Comparison of ENCODE assay signal across 16 cellular contexts in the genomic region with DNA sequence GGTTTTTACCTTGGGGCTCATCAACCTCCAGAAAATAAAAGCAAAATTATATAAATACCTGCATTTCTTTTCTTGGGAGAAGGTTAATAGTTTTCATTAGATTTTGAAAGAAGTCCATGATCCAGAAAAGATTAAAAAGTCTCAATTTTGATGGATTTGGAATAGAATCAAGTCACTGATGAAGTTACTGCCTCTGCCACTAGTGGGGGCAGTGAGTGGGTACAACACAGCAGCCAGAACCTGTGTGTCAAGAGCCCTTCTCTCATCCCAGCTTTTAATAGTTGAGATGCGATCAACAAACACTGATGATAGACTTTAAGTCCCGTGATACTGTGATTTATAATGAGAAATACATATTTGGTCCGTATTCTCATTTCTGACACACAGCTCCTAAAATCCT.
DNase-seq lines count a peak whose midpoint lies in the region; ATAC-seq and TF ChIP-seq lines count a peak whose summit lies in the region.
"Had no signal": no experiment of that assay in that cellular context is flagged by ENCODE, and none has a peak within 500 bp of the region (broad histone marks: within the 10 kb centered on the region; RNA-seq: fewer than 3 reads in every experiment).

No MANE protein-coding gene starts in this region.

- H3K27ac Mint-ChIP-seq in activated CD4-positive, alpha-beta memory T cell treated with anti-CD3 and anti-CD28 coated beads, Interleukin-2, amount 10 ng/mL, durations not matched to agents 7 days and 5 days = no peak overlapping the region
- H3K27ac Mint-ChIP-seq: activated CD4-positive, alpha-beta memory T cell treated with anti-CD3 and anti-CD28 coated beads for 36 hours; activated naive CD8-positive, alpha-beta T cell treated with anti-CD3 and anti-CD28 coated beads, Interleukin-2, amount 10 ng/mL, durations not matched to agents 7 days and 5 days had no signal

- no TSS peak for BruUV-seq in PC-3 (replicated peaks; lab: Mats Ljungman, UMichigan)

- no peaks in the 10 kb centered on the region for H3K36me3 ChIP-seq in PC-3 (ENCODE audit: low read depth, low read length)
- H3K36me3 ChIP-seq: right atrium auricular region, upper lobe of right lung had no signal

- H3K4me2 ChIP-seq in PC-3 (ENCODE audit: low read length) = no peak overlapping the region

- no peaks in the 10 kb centered on the region for H3K27me3 ChIP-seq in PC-3 (ENCODE audit: low read length)
- H3K27me3 ChIP-seq: right atrium auricular region, upper lobe of right lung had no signal

- no peak overlapping the region for H3K27ac ChIP-seq in PC-3 (ENCODE audit: low read length)
- H3K27ac ChIP-seq: dorsolateral prefrontal cortex, right atrium auricular region, SK-N-MC, upper lobe of right lung had no signal

- no peak for DNase-seq in AG10803 (ENCODE audit: low read depth)
- no peak for DNase-seq in PC-3
- no peak for DNase-seq in fibroblast of villous mesenchyme (ENCODE audit: low read depth)
- no peak for DNase-seq in activated CD4-positive, alpha-beta memory T cell treated with anti-CD3 and anti-CD28 coated beads, Interleukin-2, amount 10 ng/mL, durations not matched to agents 7 days and 5 days
- DNase-seq in NCI-H510A treated with DMSO at 0.1 percent for 48 hours (lab: John Stamatoyannopoulos, UW) = no peak
- DNase-seq: activated CD4-positive, alpha-beta memory T cell treated with anti-CD3 and anti-CD28 coated beads for 36 hours; activated naive CD8-positive, alpha-beta T cell treated with anti-CD3 and anti-CD28 coated beads, Interleukin-2, amount 10 ng/mL, durations not matched to agents 7 days and 5 days; dorsolateral prefrontal cortex; hippocampal formation; NCI-H446 treated with DMSO at 0.1 percent for 48 hours; upper lobe of right lung had no signal

- H3K4me1 ChIP-seq in PC-3 (ENCODE audit: insufficient read depth, low read length) = peaks cover 5% of the 10 kb centered on the region; the same call in 1 of the 2 replicates
- H3K4me1 ChIP-seq: upper lobe of right lung had no signal

- no peaks in the 10 kb centered on the region for H3K9me3 Mint-ChIP-seq in activated CD4-positive, alpha-beta memory T cell treated with anti-CD3 and anti-CD28 coated beads, Interleukin-2, amount 10 ng/mL, durations not matched to agents 7 days and 5 days
- H3K9me3 Mint-ChIP-seq: activated CD4-positive, alpha-beta memory T cell treated with anti-CD3 and anti-CD28 coated beads for 36 hours; activated naive CD8-positive, alpha-beta T cell treated with anti-CD3 and anti-CD28 coated beads, Interleukin-2, amount 10 ng/mL, durations not matched to agents 7 days and 5 days had no signal

- CTCF ChIA-PET in PC-3 (lab: Charles Lee) = no interaction called here
- CTCF ChIA-PET in activated CD4-positive, alpha-beta memory T cell treated with anti-CD3 and anti-CD28 coated beads, Interleukin-2, amount 10 ng/mL, durations not matched to agents 7 days and 5 days (lab: Charles Lee) = no interaction called here

- no peak overlapping the region for H3K4me3 Mint-ChIP-seq in activated CD4-positive, alpha-beta memory T cell treated with anti-CD3 and anti-CD28 coated beads, Interleukin-2, amount 10 ng/mL, durations not matched to agents 7 days and 5 days
- H3K4me3 Mint-ChIP-seq: activated CD4-positive, alpha-beta memory T cell treated with anti-CD3 and anti-CD28 coated beads for 36 hours; activated naive CD8-positive, alpha-beta T cell treated with anti-CD3 and anti-CD28 coated beads, Interleukin-2, amount 10 ng/mL, durations not matched to agents 7 days and 5 days had no signal

- H3K4me3 ChIP-seq in AG10803 (ENCODE audit: low read length) = no peak overlapping the region
- H3K4me3 ChIP-seq in PC-3 (ENCODE audit: low read length) = no peak overlapping the region
- H3K4me3 ChIP-seq in fibroblast of villous mesenchyme (ENCODE audit: low read depth, low read length) = no peak overlapping the region
- H3K4me3 ChIP-seq: dorsolateral prefrontal cortex, right atrium auricular region, SK-N-MC, upper lobe of right lung had no signal

- no peaks in the 10 kb centered on the region for H3K36me3 Mint-ChIP-seq in activated CD4-positive, alpha-beta memory T cell treated with anti-CD3 and anti-CD28 coated beads, Interleukin-2, amount 10 ng/mL, durations not matched to agents 7 days and 5 days (ENCODE audit: low read depth)
- H3K36me3 Mint-ChIP-seq: activated CD4-positive, alpha-beta memory T cell treated with anti-CD3 and anti-CD28 coated beads for 36 hours; activated naive CD8-positive, alpha-beta T cell treated with anti-CD3 and anti-CD28 coated beads, Interleukin-2, amount 10 ng/mL, durations not matched to agents 7 days and 5 days had no signal

- H3K79me2 ChIP-seq in PC-3 (ENCODE audit: low read length) = no peaks in the 10 kb centered on the region

- intact Hi-C loops in PC-3 (cut with micrococcal nuclease) = no loop called here

- H4K20me1 ChIP-seq in PC-3 (ENCODE audit: low read length) = no peaks in the 10 kb centered on the region

- no peaks in the 10 kb centered on the region for H3K9me2 ChIP-seq in PC-3 (replicated peaks; ENCODE audit: low read length)

- ATAC-seq in PC-3 = no peak
- no peak for ATAC-seq in GM18505 (IDR thresholded peaks at IDR 0.05; ENCODE audit: unreplicated experiment)
- no peak for ATAC-seq in GM19328 (IDR thresholded peaks at IDR 0.05; ENCODE audit: unreplicated experiment)
- ATAC-seq: upper lobe of right lung had no signal

- POLR2A ChIA-PET in PC-3 (lab: Charles Lee; ENCODE audit: unreplicated experiment) = no interaction called here
- POLR2A ChIA-PET in activated CD4-positive, alpha-beta memory T cell treated with anti-CD3 and anti-CD28 coated beads, Interleukin-2, amount 10 ng/mL, durations not matched to agents 7 days and 5 days (lab: Charles Lee) = no interaction called here

- no peak overlapping the region for H2AFZ ChIP-seq in PC-3 (ENCODE audit: low read length)

- H3K4me1 Mint-ChIP-seq in activated CD4-positive, alpha-beta memory T cell treated with anti-CD3 and anti-CD28 coated beads, Interleukin-2, amount 10 ng/mL, durations not matched to agents 7 days and 5 days = no peaks in the 10 kb centered on the region
- H3K4me1 Mint-ChIP-seq: activated naive CD8-positive, alpha-beta T cell treated with anti-CD3 and anti-CD28 coated beads, Interleukin-2, amount 10 ng/mL, durations not matched to agents 7 days and 5 days had no signal

- no peaks in the 10 kb centered on the region for H3F3A ChIP-seq in PC-3 (ENCODE audit: low read length, unreplicated experiment)

- no peak overlapping the region for H3K9ac ChIP-seq in PC-3 (ENCODE audit: low read length)

- TF ChIP-seq CTCF in AG10803 (conservative IDR thresholded peaks at IDR 0.05; ENCODE audit: low read length) (peak; percentile 32), GM12874 (IDR thresholded peaks at IDR 0.05; ENCODE audit: insufficient read depth, low read depth, low read length) (peak; percentile 41; the same call in 1 of the 2 replicates), PC-3 (conservative IDR thresholded peaks at IDR 0.05; ENCODE audit: low read depth, low read length) (peak; percentile 41; the same call in 1 of the 2 replicates), fibroblast of villous mesenchyme (IDR thresholded peaks at IDR 0.05; ENCODE audit: insufficient read depth, low read depth, low read length) (peak; percentile 46)

- no peaks in the 10 kb centered on the region for H3K9me3 ChIP-seq in PC-3 (ENCODE audit: low read length)
- H3K9me3 ChIP-seq: right atrium auricular region, upper lobe of right lung had no signal

- H3K27me3 Mint-ChIP-seq in activated CD4-positive, alpha-beta memory T cell treated with anti-CD3 and anti-CD28 coated beads, Interleukin-2, amount 10 ng/mL, durations not matched to agents 7 days and 5 days = peaks cover 3% of the 10 kb centered on the region
- H3K27me3 Mint-ChIP-seq: activated CD4-positive, alpha-beta memory T cell treated with anti-CD3 and anti-CD28 coated beads for 36 hours; activated naive CD8-positive, alpha-beta T cell treated with anti-CD3 and anti-CD28 coated beads, Interleukin-2, amount 10 ng/mL, durations not matched to agents 7 days and 5 days had no signal

- TF ChIP-seq POLR2A in GM18505 (IDR thresholded peaks at IDR 0.05; ENCODE audit: borderline replicate concordance, extremely low read depth, insufficient read depth, insufficient read length) = no peak
